In the genomic region with DNA sequence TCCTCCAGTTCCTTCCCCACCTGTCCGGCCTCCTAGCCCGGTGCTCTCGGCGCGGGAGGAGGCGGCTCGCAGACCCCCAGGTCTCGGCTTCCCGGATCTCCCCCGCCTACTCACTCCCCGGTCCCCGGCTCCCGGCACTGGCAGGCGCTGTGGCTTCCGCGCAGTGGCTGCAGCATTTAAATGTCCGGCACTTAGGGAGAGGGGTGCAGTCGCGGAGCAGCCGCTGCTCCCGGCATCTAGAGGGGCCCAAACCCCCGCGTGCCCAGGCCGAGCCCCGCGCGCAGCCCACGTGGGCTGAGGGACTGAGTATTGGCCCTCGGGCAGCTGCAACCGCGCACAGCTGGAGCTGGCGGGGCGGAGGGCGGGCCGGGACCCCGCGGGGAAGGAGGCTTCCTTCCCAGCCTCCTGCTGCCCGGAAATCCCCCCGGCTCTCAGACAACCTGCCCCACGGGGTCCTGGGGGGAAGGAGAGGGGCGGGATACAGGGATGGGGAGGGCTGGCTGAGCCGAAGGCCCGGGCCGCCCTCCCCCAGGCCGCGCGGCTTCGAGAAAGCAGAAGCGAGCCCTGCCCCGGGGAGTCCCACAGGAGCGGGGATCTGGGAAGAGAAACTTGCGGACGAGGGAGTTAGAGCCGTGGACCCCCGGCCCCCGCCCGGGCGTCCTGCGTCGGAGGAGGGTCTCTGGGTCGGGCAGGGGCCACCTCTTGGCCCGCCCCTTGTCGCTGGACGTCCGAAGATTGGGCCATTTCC, we compare ENCODE assay signal across 2 cellular contexts.
TF ChIP-seq lines count a peak whose summit lies in the region.

No MANE protein-coding gene starts in this region.

TF ChIP-seq in Ishikawa, 13 proteins besides CTCF, POLR2A, EP300 and RAD21:
- TF ChIP-seq, protein P1, sequence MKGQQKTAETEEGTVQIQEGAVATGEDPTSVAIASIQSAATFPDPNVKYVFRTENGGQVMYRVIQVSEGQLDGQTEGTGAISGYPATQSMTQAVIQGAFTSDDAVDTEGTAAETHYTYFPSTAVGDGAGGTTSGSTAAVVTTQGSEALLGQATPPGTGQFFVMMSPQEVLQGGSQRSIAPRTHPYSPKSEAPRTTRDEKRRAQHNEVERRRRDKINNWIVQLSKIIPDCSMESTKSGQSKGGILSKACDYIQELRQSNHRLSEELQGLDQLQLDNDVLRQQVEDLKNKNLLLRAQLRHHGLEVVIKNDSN (IDR thresholded peaks at IDR 0.05), result peak; percentile 42; the same call in 1 of the 2 replicates
- TF ChIP-seq ZBTB7A (IDR thresholded peaks at IDR 0.05; ENCODE audit: low read depth) (peak; percentile 74), EGR1 (IDR thresholded peaks at IDR 0.05) (no peak), CREB1 (IDR thresholded peaks at IDR 0.05; ENCODE audit: low read depth) (no peak)
- TF ChIP-seq, protein P2, sequence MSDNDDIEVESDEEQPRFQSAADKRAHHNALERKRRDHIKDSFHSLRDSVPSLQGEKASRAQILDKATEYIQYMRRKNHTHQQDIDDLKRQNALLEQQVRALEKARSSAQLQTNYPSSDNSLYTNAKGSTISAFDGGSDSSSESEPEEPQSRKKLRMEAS (IDR thresholded peaks at IDR 0.05), result peak; percentile 50; the same call in 1 of the 2 replicates
TF ChIP-seq in Ishikawa: peak in this region for 3.

TF ChIP-seq in K562, 482 proteins besides CTCF, POLR2A, EP300 and RAD21:
- TF ChIP-seq, protein P3, sequence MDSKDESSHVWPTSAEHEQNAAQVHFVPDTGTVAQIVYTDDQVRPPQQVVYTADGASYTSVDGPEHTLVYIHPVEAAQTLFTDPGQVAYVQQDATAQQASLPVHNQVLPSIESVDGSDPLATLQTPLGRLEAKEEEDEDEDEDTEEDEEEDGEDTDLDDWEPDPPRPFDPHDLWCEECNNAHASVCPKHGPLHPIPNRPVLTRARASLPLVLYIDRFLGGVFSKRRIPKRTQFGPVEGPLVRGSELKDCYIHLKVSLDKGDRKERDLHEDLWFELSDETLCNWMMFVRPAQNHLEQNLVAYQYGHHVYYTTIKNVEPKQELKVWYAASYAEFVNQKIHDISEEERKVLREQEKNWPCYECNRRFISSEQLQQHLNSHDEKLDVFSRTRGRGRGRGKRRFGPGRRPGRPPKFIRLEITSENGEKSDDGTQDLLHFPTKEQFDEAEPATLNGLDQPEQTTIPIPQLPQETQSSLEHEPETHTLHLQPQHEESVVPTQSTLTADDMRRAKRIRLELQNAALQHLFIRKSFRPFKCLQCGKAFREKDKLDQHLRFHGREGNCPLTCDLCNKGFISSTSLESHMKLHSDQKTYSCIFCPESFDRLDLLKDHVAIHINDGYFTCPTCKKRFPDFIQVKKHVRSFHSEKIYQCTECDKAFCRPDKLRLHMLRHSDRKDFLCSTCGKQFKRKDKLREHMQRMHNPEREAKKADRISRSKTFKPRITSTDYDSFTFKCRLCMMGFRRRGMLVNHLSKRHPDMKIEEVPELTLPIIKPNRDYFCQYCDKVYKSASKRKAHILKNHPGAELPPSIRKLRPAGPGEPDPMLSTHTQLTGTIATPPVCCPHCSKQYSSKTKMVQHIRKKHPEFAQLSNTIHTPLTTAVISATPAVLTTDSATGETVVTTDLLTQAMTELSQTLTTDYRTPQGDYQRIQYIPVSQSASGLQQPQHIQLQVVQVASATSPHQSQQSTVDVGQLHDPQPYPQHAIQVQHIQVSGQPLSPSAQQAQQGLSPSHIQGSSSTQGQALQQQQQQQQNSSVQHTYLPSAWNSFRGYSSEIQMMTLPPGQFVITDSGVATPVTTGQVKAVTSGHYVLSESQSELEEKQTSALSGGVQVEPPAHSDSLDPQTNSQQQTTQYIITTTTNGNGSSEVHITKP (IDR thresholded peaks at IDR 0.05; ENCODE audit: partially characterized antibody), result peak; percentile 39
- TF ChIP-seq HSF4 (CRISPR knock-in tag; IDR thresholded peaks at IDR 0.05; ENCODE audit: borderline replicate concordance) (no peak), PCBP1 (IDR thresholded peaks at IDR 0.05; ENCODE audit: low read depth, low read length, poor library complexity, severe bottlenecking) (peak; percentile 77), ZBTB7A (IDR thresholded peaks at IDR 0.05; ENCODE audit: borderline replicate concordance, control insufficient read depth, low read depth, low read length) (peak; percentile 15; the same call in 1 of the 2 replicates), EZH2 (IDR thresholded peaks at IDR 0.05; ENCODE audit: borderline replicate concordance, low read depth, low read length) (0 out of 2 replicates have a peak, but pooled peaks have one; percentile 60), SAFB2 (IDR thresholded peaks at IDR 0.05; ENCODE audit: borderline replicate concordance, low read depth, low read length, severe bottlenecking) (no peak), HDAC8 (tag; IDR thresholded peaks at IDR 0.05) (no peak), POLR2G (IDR thresholded peaks at IDR 0.05; ENCODE audit: low read depth, low read length) (0 out of 2 replicates have a peak, but pooled peaks have one; percentile 10), ZNF445 (CRISPR knock-in tag; IDR thresholded peaks at IDR 0.05; ENCODE audit: low read depth) (no peak), SOX6 (IDR thresholded peaks at IDR 0.05) (no peak), STAG1 (CRISPR knock-in tag; IDR thresholded peaks at IDR 0.05; ENCODE audit: borderline replicate concordance) (no peak)
- TF ChIP-seq, protein P4, sequence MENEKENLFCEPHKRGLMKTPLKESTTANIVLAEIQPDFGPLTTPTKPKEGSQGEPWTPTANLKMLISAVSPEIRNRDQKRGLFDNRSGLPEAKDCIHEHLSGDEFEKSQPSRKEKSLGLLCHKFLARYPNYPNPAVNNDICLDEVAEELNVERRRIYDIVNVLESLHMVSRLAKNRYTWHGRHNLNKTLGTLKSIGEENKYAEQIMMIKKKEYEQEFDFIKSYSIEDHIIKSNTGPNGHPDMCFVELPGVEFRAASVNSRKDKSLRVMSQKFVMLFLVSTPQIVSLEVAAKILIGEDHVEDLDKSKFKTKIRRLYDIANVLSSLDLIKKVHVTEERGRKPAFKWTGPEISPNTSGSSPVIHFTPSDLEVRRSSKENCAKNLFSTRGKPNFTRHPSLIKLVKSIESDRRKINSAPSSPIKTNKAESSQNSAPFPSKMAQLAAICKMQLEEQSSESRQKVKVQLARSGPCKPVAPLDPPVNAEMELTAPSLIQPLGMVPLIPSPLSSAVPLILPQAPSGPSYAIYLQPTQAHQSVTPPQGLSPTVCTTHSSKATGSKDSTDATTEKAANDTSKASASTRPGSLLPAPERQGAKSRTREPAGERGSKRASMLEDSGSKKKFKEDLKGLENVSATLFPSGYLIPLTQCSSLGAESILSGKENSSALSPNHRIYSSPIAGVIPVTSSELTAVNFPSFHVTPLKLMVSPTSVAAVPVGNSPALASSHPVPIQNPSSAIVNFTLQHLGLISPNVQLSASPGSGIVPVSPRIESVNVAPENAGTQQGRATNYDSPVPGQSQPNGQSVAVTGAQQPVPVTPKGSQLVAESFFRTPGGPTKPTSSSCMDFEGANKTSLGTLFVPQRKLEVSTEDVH (IDR thresholded peaks at IDR 0.05; ENCODE audit: low read depth, partially characterized antibody), result no peak
- TF ChIP-seq, protein P2 (CRISPR knock-in tag; IDR thresholded peaks at IDR 0.05), result peak; percentile 35; the same call in 1 of the 2 replicates
- TF ChIP-seq, protein P5, sequence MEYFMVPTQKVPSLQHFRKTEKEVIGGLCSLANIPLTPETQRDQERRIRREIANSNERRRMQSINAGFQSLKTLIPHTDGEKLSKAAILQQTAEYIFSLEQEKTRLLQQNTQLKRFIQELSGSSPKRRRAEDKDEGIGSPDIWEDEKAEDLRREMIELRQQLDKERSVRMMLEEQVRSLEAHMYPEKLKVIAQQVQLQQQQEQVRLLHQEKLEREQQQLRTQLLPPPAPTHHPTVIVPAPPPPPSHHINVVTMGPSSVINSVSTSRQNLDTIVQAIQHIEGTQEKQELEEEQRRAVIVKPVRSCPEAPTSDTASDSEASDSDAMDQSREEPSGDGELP (CRISPR knock-in tag; IDR thresholded peaks at IDR 0.05; ENCODE audit: borderline replicate concordance), result peak; percentile 62
